8 cellular contexts compared by ENCODE assay signal in the genomic region with DNA sequence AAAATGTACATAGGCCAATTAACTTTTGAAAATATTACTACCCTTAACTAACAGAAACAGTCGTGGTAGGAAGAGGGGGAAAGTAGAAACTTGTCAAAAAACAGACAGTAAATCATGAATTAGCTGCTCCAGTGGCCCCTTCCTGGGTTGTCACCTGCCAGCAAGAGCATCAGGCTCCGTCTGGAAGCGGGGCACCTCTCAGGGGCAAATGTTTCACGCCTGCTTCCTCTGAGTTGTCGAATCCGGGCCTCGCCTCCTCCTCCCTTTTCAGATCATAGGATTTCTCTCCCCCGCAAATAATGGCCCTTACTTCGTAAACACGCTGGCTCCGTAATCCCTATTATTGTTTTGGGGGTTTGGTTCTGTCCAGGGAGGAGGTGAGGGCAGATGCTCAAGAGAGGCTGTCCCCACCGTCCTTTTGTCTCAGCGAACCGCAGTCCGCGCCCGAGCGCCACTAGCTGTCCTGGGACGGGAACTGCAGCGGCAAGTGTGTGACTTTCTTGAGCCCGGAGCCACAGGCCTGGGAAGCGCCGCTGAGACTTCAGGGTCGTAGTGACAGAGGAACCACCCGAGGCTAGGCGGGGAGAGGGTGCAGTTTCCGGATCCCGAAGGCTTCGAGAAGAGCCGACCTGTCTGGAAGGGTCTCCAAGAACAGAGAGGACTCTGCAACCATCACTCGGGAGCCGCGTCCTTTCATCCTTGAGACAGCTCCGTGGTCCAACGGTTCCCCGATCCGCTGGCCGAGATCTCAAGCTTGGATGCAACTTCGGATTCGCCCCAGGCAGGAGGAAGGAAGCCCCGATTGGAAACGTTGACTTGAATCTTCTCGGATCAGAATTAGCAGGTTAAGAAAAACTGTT.
A peak's percentile ranks its signal among the peaks of the same experiment; 100 is the strongest.
DNase-seq lines count a peak whose midpoint lies in the region; ATAC-seq, FAIRE-seq and TF ChIP-seq lines count a peak whose summit lies in the region.

No MANE protein-coding gene starts in this region.

- DNase-seq in GM04503 (ENCODE audit: low read depth) (peak; percentile 31), HCEC 1CT (peak; percentile 82), M059J (ENCODE audit: low read depth) (peak; percentile 91), SK-MEL-5 (ENCODE audit: low read depth, low spot score) (peak; percentile 95), head of caudate nucleus (peak; percentile 65 to 94 (median 83)), pancreas (peak; percentile 28 to 87 (median 62)), transverse colon (peak; percentile 83)
- peak; percentile 82 for DNase-seq in activated naive CD4-positive, alpha-beta T cell treated with Interleukin-2 at 50 U/mL for 16 hours

- FAIRE-seq in pancreas (lab: Jason Lieb, UNC), result no peak

- no peaks in the 10 kb centered on the region for H3K36me3 ChIP-seq in pancreas
- H3K36me3 ChIP-seq in transverse colon, result no peaks in the 10 kb centered on the region

- in situ Hi-C loops in SK-MEL-5 (cut with HindIII; ENCODE audit: low pct_unique_long_range_greater_than_20kb, low sequenced_read_pairs), result no loop called here
- in situ Hi-C loops in transverse colon (cut with MboI; ENCODE audit: low pct_ligation_motif_present in 1 of 4, low pct_unique_long_range_greater_than_20kb in 1 of 4, low sequenced_read_pairs in 3 of 4), result loop anchor here in 1 of 4 donors (10.0 kb wide), 2 partner anchors 173 to 513 kb away; no protein-coding TSS in a partner anchor

- peak; percentile 77 to 93 (median 88) for ATAC-seq in pancreas

- no peak for TF ChIP-seq EP300 in transverse colon (IDR thresholded peaks at IDR 0.05; ENCODE audit: low read depth)

- H3K4me3 ChIP-seq in pancreas (peak overlapping the region in 3 of 4 donors; percentile 6 to 53 (median 35)), transverse colon (peak overlapping the region; percentile 22 to 55 (median 42))

- H3K27me3 ChIP-seq in pancreas, result peaks cover 0 to 5% (median 0%) of the 10 kb centered on the region in 4 donors
- H3K27me3 ChIP-seq in transverse colon, result peaks cover 17% of the 10 kb centered on the region

- H3K9me3 ChIP-seq in pancreas (no peaks in the 10 kb centered on the region), transverse colon (no peaks in the 10 kb centered on the region)

- TF ChIP-seq CTCF in pancreas (IDR thresholded peaks at IDR 0.05) (peak in 3 of 4 donors; percentile 13 to 28 (median 28)), transverse colon (IDR thresholded peaks at IDR 0.05) (peak; percentile 56 to 67 (median 59))

- H3K4me1 ChIP-seq in pancreas, result no peaks in the 10 kb centered on the region
- H3K4me1 ChIP-seq in transverse colon, result peaks cover 0 to 4% (median 2%) of the 10 kb centered on the region in 4 donors

- no peak overlapping the region for H3K27ac ChIP-seq in pancreas
- peak overlapping the region; percentile 56 to 64 (median 61) for H3K27ac ChIP-seq in transverse colon

- intact Hi-C loops in head of caudate nucleus (cut with DNase I) (loop anchor here (10.0 kb wide), 1 partner anchor 503 kb away; no protein-coding TSS in a partner anchor), pancreas (cut with DNase I) (no loop called here), transverse colon (cut with DNase I; ENCODE audit: low total_unique reads) (no loop called here)

- TF ChIP-seq POLR2A in transverse colon (IDR thresholded peaks at IDR 0.05), result no peak

- 4% methylated on average over 43 of the region's 43 CpGs for WGBS in pancreas, 2 donors
- WGBS in transverse colon (ENCODE audit: low coverage in 1 of 2), 2 donors, result 0 to 5% methylated on average over 4 to 43 of the region's 43 CpGs

Comparison
In these comparisons a context has a peak if more than half of its experiments do, and no peak if none do; other contexts are left out.
1. DNase-seq: peak in every context shown above with its lines; median percentile 95 in SK-MEL-5; 91 in M059J; 83 in head of caudate nucleus; 83 in transverse colon; 82 in HCEC 1CT; 82 in activated naive CD4-positive, alpha-beta T cell treated with Interleukin-2 at 50 U/mL for 16 hours; 62 in pancreas; 31 in GM04503.
2. H3K27ac ChIP-seq: peak in transverse colon (4 of 4); none in pancreas (0 of 4).